ENCODE assay signal across 8 cellular contexts in the genomic region with DNA sequence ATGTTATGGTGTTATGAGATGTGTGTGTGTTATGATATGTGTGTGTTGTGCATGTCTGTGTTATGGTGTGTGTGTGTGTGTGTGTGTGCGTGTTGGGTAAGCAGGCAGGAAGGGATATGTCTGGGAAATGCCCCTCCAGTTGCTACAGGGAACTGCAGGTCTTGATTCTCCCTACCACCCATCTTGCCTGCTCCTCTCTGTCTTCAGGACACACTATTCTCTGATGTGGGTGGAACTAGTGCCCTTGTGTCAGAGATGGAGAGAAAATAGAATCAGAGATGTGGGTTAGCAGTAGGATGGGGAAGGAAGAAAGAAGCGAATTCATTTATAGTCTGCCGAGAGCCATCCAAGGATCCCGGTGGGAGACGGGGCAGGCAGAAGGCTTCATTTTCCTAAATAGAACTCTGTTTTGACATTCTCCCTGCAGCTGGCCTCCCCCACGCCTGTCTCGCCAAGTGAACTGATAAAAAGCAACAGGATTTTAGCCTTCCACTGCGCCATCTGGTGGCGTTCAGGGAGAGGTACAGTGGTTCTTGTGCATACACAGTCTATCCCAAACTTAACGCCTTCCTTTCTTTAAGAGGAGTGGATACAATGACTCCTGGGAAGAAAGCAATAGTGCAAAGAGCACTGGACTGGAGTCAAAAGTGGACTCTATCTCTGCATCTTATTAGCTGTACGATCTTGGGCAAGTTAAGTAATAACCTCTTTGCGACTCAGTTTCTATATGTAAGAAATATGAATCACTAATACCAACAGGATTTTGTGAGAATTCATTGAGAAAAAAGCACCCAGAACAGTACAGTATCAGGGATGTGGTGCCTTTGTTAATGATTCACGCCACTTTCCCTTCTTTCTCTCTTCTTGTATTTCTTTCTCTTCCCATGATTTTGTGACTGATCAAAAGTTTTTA. TPM values are rescaled to one million over a fixed set of nuclear protein-coding genes. Genes with fewer than 3 reads are reported as not detected.
A peak's percentile ranks its signal among the peaks of the same experiment; 100 is the strongest.
DNase-seq lines count a peak whose midpoint lies in the region; ATAC-seq, FAIRE-seq and TF ChIP-seq lines count a peak whose summit lies in the region.

No MANE protein-coding gene starts in this region.

- H3K36me3 ChIP-seq in WERI-Rb-1: no peaks in the 10 kb centered on the region
- no peaks in the 10 kb centered on the region for H3K36me3 ChIP-seq in breast epithelium
- H3K36me3 ChIP-seq in kidney epithelial cell (ENCODE audit: control insufficient read depth, insufficient read depth, low read length): no peaks in the 10 kb centered on the region

- H3K27me3 ChIP-seq in WERI-Rb-1 (ENCODE audit: insufficient read depth, low read depth, severe bottlenecking): no peaks in the 10 kb centered on the region
- no peaks in the 10 kb centered on the region for H3K27me3 ChIP-seq in breast epithelium
- no peaks in the 10 kb centered on the region for H3K27me3 ChIP-seq in kidney epithelial cell (ENCODE audit: control insufficient read depth, insufficient read depth, low read length)

- H3K27ac ChIP-seq in WERI-Rb-1: no peak overlapping the region
- H3K27ac ChIP-seq in breast epithelium: no peak overlapping the region

- TF ChIP-seq CTCF in WERI-Rb-1 (IDR thresholded peaks at IDR 0.05; ENCODE audit: low read depth, low read length) (peak; percentile 95), breast epithelium (IDR thresholded peaks at IDR 0.05) (peak; percentile 31 to 89 (median 82)), kidney epithelial cell (IDR thresholded peaks at IDR 0.05; ENCODE audit: insufficient read depth, low read length, poor library complexity, severe bottlenecking) (peak; percentile 88)

- FAIRE-seq in A204.1 (lab: Jason Lieb, UNC) (peak; percentile 14), GM18507 (lab: Jason Lieb, UNC) (peak; percentile 84)

- no peaks in the 10 kb centered on the region for H3K4me1 ChIP-seq in breast epithelium

- H3K4me3 ChIP-seq in WERI-Rb-1 (ENCODE audit: low read depth, low read length): no peak overlapping the region
- peak overlapping the region in 1 of 3 donors; percentile 29 for H3K4me3 ChIP-seq in breast epithelium
- H3K4me3 ChIP-seq in kidney epithelial cell (ENCODE audit: low read depth, low read length): no peak overlapping the region

- ATAC-seq in HG02981 (IDR thresholded peaks at IDR 0.05; ENCODE audit: unreplicated experiment): peak; percentile 83

- DNase-seq in GM18507 (ENCODE audit: extremely low spot score, insufficient read length, low read depth) (peak; percentile 29), NCI-H2171 treated with DMSO at 0.1 percent for 48 hours (lab: John Stamatoyannopoulos, UW) (peak; percentile 71), WERI-Rb-1 (peak; percentile 78), breast epithelium (ENCODE audit: low spot score in 2 of 2) (peak; percentile 60 to 67), kidney epithelial cell (ENCODE audit: low read depth) (peak; percentile 54)
- DNase-seq in stimulated activated CD4-positive, alpha-beta T cell treated with anti-CD3 and anti-CD28 coated beads, Interleukin-1b, Interleukin-23, amount 100 ng/mL, for 4 hours (ENCODE audit: low read depth in 2 of 2): peak; percentile 44 to 59

- H3K9me3 ChIP-seq in WERI-Rb-1 (ENCODE audit: severe bottlenecking) (no peaks in the 10 kb centered on the region), breast epithelium (no peaks in the 10 kb centered on the region)

- no peak for TF ChIP-seq POLR2A in breast epithelium (IDR thresholded peaks at IDR 0.05)

- intact Hi-C loops in breast epithelium (cut with DNase I; ENCODE audit: low total_unique reads): no loop called here

RNA-seq across cellular contexts. Expression of gene MGST2, which starts 14.1 kb away (rescaled TPM):
- total RNA-seq in breast epithelium: 10 to 100 TPM; 29.1 to 58.7 (median 50.5) TPM
- total RNA-seq in kidney epithelial cell: 29.8 and 35.8 TPM in 2 replicates
